Comparison of ENCODE assay signal across 10 cellular contexts in genomic region chr11:20443596-20443995, GRCh38. TPM values are rescaled to one million over a fixed set of nuclear protein-coding genes. Genes with fewer than 3 reads are reported as not detected.
A peak's percentile ranks its signal among the peaks of the same experiment; 100 is the strongest.
DNase-seq lines count a peak whose midpoint lies in the region; ATAC-seq, FAIRE-seq and TF ChIP-seq lines count a peak whose summit lies in the region.
"Had no signal": no experiment of that assay in that cellular context is flagged by ENCODE, and none has a peak within 500 bp of the region (broad histone marks: within the 10 kb centered on the region; RNA-seq: fewer than 3 reads in every experiment).

No MANE protein-coding gene starts in this region.

- peak; percentile 46 for DNase-seq in EH (ENCODE audit: low read depth)
- peak; percentile 19 for DNase-seq in LHCN-M2 (ENCODE audit: low read depth)
- no peak for DNase-seq in GM12878 (ENCODE audit: low read depth, low spot score)
- peak; percentile 41 for DNase-seq in mesendoderm
- DNase-seq in Right ventricle myocardium superior: no peak
- no peak for DNase-seq in activated CD4-positive, alpha-beta T cell treated with anti-CD3 and anti-CD28 coated beads for 36 hours
- DNase-seq: activated CD4-positive, alpha-beta T cell treated with anti-CD3 and anti-CD28 coated beads, Interleukin-2, amount 50 U/mL, for 4 hours had no signal

- H3K79me2 ChIP-seq in GM12878 (ENCODE audit: control insufficient read depth, insufficient read depth, low read length) (no peaks in the 10 kb centered on the region), mesendoderm (ENCODE audit: control insufficient read depth, insufficient read depth, low read length) (no peaks in the 10 kb centered on the region)

- peak; percentile 42; the same call in 1 of the 2 replicates for TF ChIP-seq RAD21 in GM12878 (IDR thresholded peaks at IDR 0.05; ENCODE audit: insufficient read depth, low read depth, low read length)

- no peak overlapping the region for H3K27ac Mint-ChIP-seq in activated CD4-positive, alpha-beta T cell treated with anti-CD3 and anti-CD28 coated beads for 36 hours

- no peak overlapping the region for H3K23ac ChIP-seq in mesendoderm (ENCODE audit: low read length)

- H3K27ac ChIP-seq in GM12878 (ENCODE audit: control insufficient read depth, insufficient read depth) (no peak overlapping the region), mesendoderm (ENCODE audit: low read depth, low read length) (no peak overlapping the region)

- no peak for FAIRE-seq in GM12878 (lab: Jason Lieb, UNC)
- FAIRE-seq: islet of Langerhans had no signal

- intact Hi-C loops in GM12878 (cut with micrococcal nuclease; ENCODE audit: unreplicated experiment): loop anchor here (10.0 kb wide), 1 partner anchor 319 kb away; no protein-coding TSS in a partner anchor
- intact Hi-C loops in Right ventricle myocardium superior (cut with DNase I): no loop called here
- intact Hi-C loops in activated CD4-positive, alpha-beta T cell treated with anti-CD3 and anti-CD28 coated beads for 36 hours (cut with DNase I, micrococcal nuclease): loop anchor here in 1 of 2 experiments (2.0 to 5.0 kb wide), 2 partner anchors 49 to 316 kb away; no protein-coding TSS in a partner anchor

- ATAC-seq in GM12878: peak; percentile 54; the same call in 1 of the 3 replicates
- no peak for ATAC-seq in HG03175 (IDR thresholded peaks at IDR 0.05; ENCODE audit: unreplicated experiment)
- no peak for ATAC-seq in Right ventricle myocardium superior (ENCODE audit: poor library complexity)
- ATAC-seq in activated CD4-positive, alpha-beta T cell treated with anti-CD3 and anti-CD28 coated beads for 36 hours: no peak
- ATAC-seq in esophagus mucosa: no peak

- H3K18ac ChIP-seq in mesendoderm (ENCODE audit: low read length): no peak overlapping the region

- H2BK120ac ChIP-seq in mesendoderm (ENCODE audit: low read depth, low read length): no peak overlapping the region

- H3K4ac ChIP-seq in mesendoderm (ENCODE audit: low read depth, low read length): no peak overlapping the region

- H3K4me1 Mint-ChIP-seq in activated CD4-positive, alpha-beta T cell treated with anti-CD3 and anti-CD28 coated beads for 36 hours: no peaks in the 10 kb centered on the region

- no peak overlapping the region for H4K8ac ChIP-seq in mesendoderm (ENCODE audit: low read depth, low read length)

- no peaks in the 10 kb centered on the region for H3K9me3 ChIP-seq in GM12878 (replicated peaks; ENCODE audit: control insufficient read depth, insufficient read depth, low read length)

- no peak for TF ChIP-seq EP300 in GM12878 (IDR thresholded peaks at IDR 0.05; ENCODE audit: borderline replicate concordance in 1 of 2, control insufficient read depth in 1 of 2, low read depth in 2 of 2, low read length in 2 of 2)

- peak in 2 of 3 experiments; percentile 33 to 41; a peak in 3 of 6 replicates for TF ChIP-seq CTCF in GM12878 (IDR thresholded peaks at IDR 0.05 in 2 of 3, conservative IDR thresholded peaks at IDR 0.05 in 1 of 3; ENCODE audit: control insufficient read depth in 2 of 3, extremely low read depth in 1 of 3, insufficient read depth in 1 of 3, low read depth in 3 of 3, low read length in 3 of 3)

- CTCF ChIA-PET in GM12878 (lab: Yijun Ruan, JAX): interaction anchor here (0.6 to 2.6 kb wide), 15 partner anchors 9 to 315 kb away, joined by 3 to 23 read pairs (median 4); no protein-coding TSS in a partner anchor
- CTCF ChIA-PET in activated CD4-positive, alpha-beta T cell treated with anti-CD3 and anti-CD28 coated beads for 36 hours (lab: Charles Lee): interaction anchor here (0.8 to 1.2 kb wide), 3 partner anchors 9 to 315 kb away, joined by 3 to 4 read pairs (median 3); no protein-coding TSS in a partner anchor

- H3K36me3 ChIP-seq in GM12878 (ENCODE audit: control insufficient read depth in 2 of 2, insufficient read depth in 2 of 2, low read length in 1 of 2): peaks cover 0 to 3% of the 10 kb centered on the region in 2 experiments; a peak in 3 of 4 replicates
- H3K36me3 ChIP-seq in mesendoderm (ENCODE audit: control insufficient read depth, insufficient read depth, low read length): no peaks in the 10 kb centered on the region

- H3K27me3 Mint-ChIP-seq in activated CD4-positive, alpha-beta T cell treated with anti-CD3 and anti-CD28 coated beads for 36 hours: no peaks in the 10 kb centered on the region

- no TSS peak for BruUV-seq in GM12878 (replicated peaks; lab: Mats Ljungman, UMichigan)

- no peak overlapping the region for H4K5ac ChIP-seq in mesendoderm (ENCODE audit: low read length)

- RAD21 ChIA-PET in GM12878 (lab: Charles Lee; ENCODE audit: unreplicated experiment): interaction anchor here (0.9 to 1.0 kb wide), 3 partner anchors 34 to 316 kb away, joined by 3 to 10 read pairs (median 3); no protein-coding TSS in a partner anchor

- H3K9me3 Mint-ChIP-seq in activated CD4-positive, alpha-beta T cell treated with anti-CD3 and anti-CD28 coated beads for 36 hours (ENCODE audit: low read depth): no peaks in the 10 kb centered on the region

- no peak overlapping the region for H2BK15ac ChIP-seq in mesendoderm (replicated peaks; ENCODE audit: low read depth)

- H3K4me1 ChIP-seq in GM12878 (ENCODE audit: control insufficient read depth, insufficient read depth, low read length): no peaks in the 10 kb centered on the region
- no peaks in the 10 kb centered on the region for H3K4me1 ChIP-seq in mesendoderm (ENCODE audit: control insufficient read depth, low read depth, low read length)

- no peak overlapping the region for H2AK5ac ChIP-seq in mesendoderm (ENCODE audit: low read length)

- no peak overlapping the region for H2AFZ ChIP-seq in GM12878 (ENCODE audit: control insufficient read depth, low read depth, low read length)

- SMC1A ChIA-PET in GM12878 (lab: Charles Lee; ENCODE audit: uncharacterized antibody, unreplicated experiment): interaction anchor here (1.2 to 1.6 kb wide), 3 partner anchors 38 to 53 kb away, joined by 3 to 5 read pairs (median 5); no protein-coding TSS in a partner anchor

- H3K4me3 Mint-ChIP-seq in activated CD4-positive, alpha-beta T cell treated with anti-CD3 and anti-CD28 coated beads for 36 hours: no peak overlapping the region

- no peak overlapping the region for H3K56ac ChIP-seq in mesendoderm (ENCODE audit: low read length)

- H4K20me1 ChIP-seq in GM12878 (ENCODE audit: control insufficient read depth, insufficient read depth): no peaks in the 10 kb centered on the region

- H3K9ac ChIP-seq in GM12878 (ENCODE audit: control insufficient read depth, insufficient read depth, low read length): no peak overlapping the region
- H3K9ac ChIP-seq in mesendoderm (ENCODE audit: low read length): no peak overlapping the region

- peaks cover 9% of the 10 kb centered on the region for H3K36me3 Mint-ChIP-seq in activated CD4-positive, alpha-beta T cell treated with anti-CD3 and anti-CD28 coated beads for 36 hours (ENCODE audit: low read depth)

- H3K4me2 ChIP-seq in GM12878 (ENCODE audit: control insufficient read depth, insufficient read depth): no peak overlapping the region
- no peak overlapping the region for H3K4me2 ChIP-seq in mesendoderm (ENCODE audit: low read length)

- H2BK5ac ChIP-seq in mesendoderm (ENCODE audit: low read length): no peak overlapping the region

- no peak for TF ChIP-seq POLR2A in GM12878 (IDR thresholded peaks at IDR 0.05; ENCODE audit: low read depth, low read length)

- in situ Hi-C loops in GM12878 (cut with MboI): no loop called here

- H3K27me3 ChIP-seq in GM12878 (replicated peaks in 1 of 2; ENCODE audit: control insufficient read depth in 2 of 2, insufficient read depth in 2 of 2, low read length in 1 of 2) (no peaks in the 10 kb centered on the region), mesendoderm (ENCODE audit: insufficient read depth, low read length, poor library complexity) (no peaks in the 10 kb centered on the region)

- 82% methylated on average over 3 of the region's 3 CpGs for WGBS in GM12878 (ENCODE audit: insufficient coverage, insufficient replicate concordance, low lambda C conversion rate, missing lambda C conversion rate)
- no CpG with 5 or more reads among the region's 3 CpGs for WGBS in mesendoderm (ENCODE audit: extremely low coverage, insufficient coverage, low lambda C conversion rate)

- H3K4me3 ChIP-seq in GM12878 (no peak overlapping the region), mesendoderm (ENCODE audit: low read length) (no peak overlapping the region)

- H3K79me1 ChIP-seq in mesendoderm (ENCODE audit: low read length): no peaks in the 10 kb centered on the region

- POLR2A ChIA-PET in GM12878 (lab: Charles Lee): no interaction called here
- POLR2A ChIA-PET in activated CD4-positive, alpha-beta T cell treated with anti-CD3 and anti-CD28 coated beads for 36 hours (lab: Charles Lee): no interaction called here

RNA-seq across cellular contexts. Expression of gene PRMT3, which starts 56.1 kb away (rescaled TPM):
- total RNA-seq in LHCN-M2 (2014; rRNA removed): 23.5 and 23.8 TPM in 2 replicates
- 4.3 TPM for polyA plus RNA-seq in LHCN-M2 (2012)
- total RNA-seq in GM12878 (2013; cell fraction: nucleolus; rRNA removed): 70.6 and 73.3 TPM in 2 replicates
- total RNA-seq in GM12878 (2014; rRNA removed): 31.9 and 32.5 TPM in 2 replicates
- 31.6 and 32.5 TPM in 2 replicates for total RNA-seq in GM12878 (2014; rRNA removed; fragmentation: Illumina TruSeq; extraction: Trizol)
- 24.7 and 28.3 TPM in 2 replicates for total RNA-seq in GM12878 (2021)
- polyA plus RNA-seq in GM12878 (2011; ENCODE audit: low read depth): 5.3 TPM
- polyA plus RNA-seq in GM12878 (2011; rRNA removed): 25.9 and 37.1 TPM in 2 replicates
- polyA plus RNA-seq in GM12878 (2011; cell fraction: cytosol; rRNA removed): 10.3 and 11.6 TPM in 2 replicates
- polyA plus RNA-seq in GM12878 (2011; cell fraction: nucleus; rRNA removed): 17.9 and 26.4 TPM in 2 replicates
- 9.8 and 10.9 TPM in 2 replicates for polyA plus RNA-seq in GM12878 (2012)
- 29.3 and 32.1 TPM in 2 replicates for polyA plus RNA-seq in GM12878 (2014; fragmentation: Illumina TruSeq; extraction: Trizol)
- 10 to 100 TPM; 13.9 TPM for polyA plus RNA-seq in GM12878 (2014; fragmentation: Nextera tagmentation; extraction: Ambion mirVana)
- 20.1 and 26.1 TPM in 2 replicates for polyA plus RNA-seq in GM12878 (2014; rRNA removed)
- polyA plus RNA-seq in GM12878 (2016; fragmentation: Nextera tagmentation; extraction: Ambion mirVana): 10 to 100 TPM; 47.2 to 52.1 TPM
- 15.8 and 23.3 TPM in 2 replicates for polyA minus RNA-seq in GM12878 (2011; rRNA and poly(A)+ RNA removed)
- polyA minus RNA-seq in GM12878 (2011; cell fraction: cytosol; rRNA and poly(A)+ RNA removed): 6.8 and 11.3 TPM in 2 replicates
- 25.4 and 56.1 TPM in 2 replicates for polyA minus RNA-seq in GM12878 (2011; cell fraction: nucleus; rRNA and poly(A)+ RNA removed)
- polyA plus RNA-seq in mesendoderm (2013, experiment 1 of 2): 27.8 TPM
- 29.1 TPM for polyA plus RNA-seq in mesendoderm (2013, experiment 2 of 2)
- total RNA-seq in Right ventricle myocardium superior: 13.3 TPM
- 10 to 100 TPM; 36.5 to 39.0 TPM for total RNA-seq in activated CD4-positive, alpha-beta T cell treated with anti-CD3 and anti-CD28 coated beads for 36 hours
- 16.7 TPM for total RNA-seq in esophagus mucosa

Comparison
In these comparisons a context has a peak if more than half of its experiments do, and no peak if none do; other contexts are left out.
1. DNase-seq: peak in EH (single experiment), LHCN-M2 (single experiment) and mesendoderm (single experiment); none in GM12878 (single experiment), Right ventricle myocardium superior (single experiment) and activated CD4-positive, alpha-beta T cell treated with anti-CD3 and anti-CD28 coated beads for 36 hours (single experiment).